In genomic region chr4:120830204-120830603, GRCh38 we compare ENCODE assay signal across 25 cellular contexts.
A peak's percentile ranks its signal among the peaks of the same experiment; 100 is the strongest.
DNase-seq lines count a peak whose midpoint lies in the region; ATAC-seq and TF ChIP-seq lines count a peak whose summit lies in the region.
"Had no signal": no experiment of that assay in that cellular context is flagged by ENCODE, and none has a peak within 500 bp of the region (broad histone marks: within the 10 kb centered on the region; RNA-seq: fewer than 3 reads in every experiment).

No MANE protein-coding gene starts in this region.

- H3K9me2 ChIP-seq in SK-N-SH = no peaks in the 10 kb centered on the region

- H3K4me2 ChIP-seq in SK-N-SH (no peak overlapping the region), mesenchymal stem cell (ENCODE audit: low read length, poor library complexity, severe bottlenecking) (no peak overlapping the region)

- 58% methylated on average over 7 of the region's 7 CpGs for WGBS in SK-N-SH (ENCODE audit: low lambda C conversion rate)
- WGBS in mesenchymal stem cell = 97% methylated on average over 5 of the region's 7 CpGs

- CTCF ChIA-PET in SK-N-SH (lab: Yijun Ruan, JAX) = interaction anchor here (1.0 to 3.5 kb wide), 6 partner anchors 9 to 112 kb away, joined by 3 to 19 read pairs (median 7); no protein-coding TSS in a partner anchor

- H3K23ac ChIP-seq in mesenchymal stem cell (ENCODE audit: low read length in 2 of 2) = no peak overlapping the region

- H3K79me2 ChIP-seq in SK-N-SH (ENCODE audit: insufficient read depth) = no peaks in the 10 kb centered on the region

- H2BK5ac ChIP-seq in mesenchymal stem cell (ENCODE audit: low read depth, low read length, poor library complexity, severe bottlenecking) = no peak overlapping the region

- H3K4me3 ChIP-seq in SK-N-SH (ENCODE audit: low read depth in 2 of 2, low read length in 1 of 2) (no peak overlapping the region), fibroblast of mammary gland (ENCODE audit: control insufficient read depth, low read depth, low read length) (no peak overlapping the region), mesenchymal stem cell (ENCODE audit: insufficient read depth in 1 of 2, low read depth in 1 of 2, low read length in 2 of 2) (peak overlapping the region in 1 of 2 experiments; percentile 68), coronary artery (no peak overlapping the region)
- H3K4me3 ChIP-seq: stomach, transverse colon had no signal

- H3K9ac ChIP-seq in SK-N-SH (no peak overlapping the region), mesenchymal stem cell (ENCODE audit: low read length) (peak overlapping the region; percentile 63)

- no peaks in the 10 kb centered on the region for H4K20me1 ChIP-seq in SK-N-SH (ENCODE audit: insufficient read depth)

- H3K36me3 ChIP-seq in SK-N-SH (replicated peaks in 1 of 2; ENCODE audit: control insufficient read depth in 1 of 2, insufficient read depth in 2 of 2, low read length in 1 of 2) (no peaks in the 10 kb centered on the region), mesenchymal stem cell (ENCODE audit: control insufficient read depth in 1 of 2, insufficient read depth in 2 of 2, low read depth in 1 of 2, low read length in 2 of 2) (no peaks in the 10 kb centered on the region)
- H3K36me3 ChIP-seq: neutrophil, transverse colon had no signal

- no peak overlapping the region for H3K18ac ChIP-seq in mesenchymal stem cell (ENCODE audit: low read depth in 1 of 2, low read length in 2 of 2)

- no peak overlapping the region for H2AK5ac ChIP-seq in mesenchymal stem cell (ENCODE audit: low read length, severe bottlenecking)

- no peak overlapping the region for H4K8ac ChIP-seq in mesenchymal stem cell (ENCODE audit: low read length)

- H3K27ac ChIP-seq in SK-N-SH (ENCODE audit: low read depth in 2 of 2, low read length in 1 of 2) (peak overlapping the region in 1 of 2 experiments; percentile 87; a peak in 2 of 4 replicates), mesenchymal stem cell (ENCODE audit: low read length, poor library complexity, severe bottlenecking) (no peak overlapping the region), coronary artery (no peak overlapping the region)
- H3K27ac ChIP-seq: C4-2B, neutrophil, RWPE1, stomach, transverse colon had no signal

- POLR2A ChIA-PET in SK-N-SH (lab: Yijun Ruan, JAX) = no interaction called here

- no peak overlapping the region for H3K4ac ChIP-seq in mesenchymal stem cell (ENCODE audit: low read depth in 1 of 2, low read length in 2 of 2)

- H2AFZ ChIP-seq in SK-N-SH (ENCODE audit: low read depth) (no peak overlapping the region), mesenchymal stem cell (ENCODE audit: low read depth, low read length) (no peak overlapping the region)

- H3F3A ChIP-seq in SK-N-SH (replicated peaks; ENCODE audit: insufficient read depth) = no peaks in the 10 kb centered on the region

- H3K9me3 ChIP-seq in SK-N-SH = no peaks in the 10 kb centered on the region
- no peaks in the 10 kb centered on the region for H3K9me3 ChIP-seq in mesenchymal stem cell (ENCODE audit: control insufficient read depth, low read length)
- H3K9me3 ChIP-seq: neutrophil, transverse colon had no signal

- H3K27me3 ChIP-seq in SK-N-SH (ENCODE audit: insufficient read depth) = no peaks in the 10 kb centered on the region
- H3K27me3 ChIP-seq in mesenchymal stem cell (ENCODE audit: control insufficient read depth in 1 of 2, insufficient read depth in 1 of 2, low read length in 2 of 2) = no peaks in the 10 kb centered on the region
- H3K27me3 ChIP-seq: neutrophil, stomach, transverse colon had no signal

- TF ChIP-seq EP300 in SK-N-SH (IDR thresholded peaks at IDR 0.05; ENCODE audit: borderline replicate concordance in 1 of 2, low read depth in 1 of 2, low read length in 1 of 2) = peak in 1 of 2 experiments; percentile 79; a peak in 2 of 4 replicates

- H4K91ac ChIP-seq in mesenchymal stem cell (ENCODE audit: low read length) = no peak overlapping the region

- DNase-seq in AG08396 (ENCODE audit: low spot score) = peak; percentile 14
- DNase-seq in SK-N-SH = peak; percentile 55
- DNase-seq in fibroblast of mammary gland (ENCODE audit: low read depth) = peak; percentile 49
- DNase-seq in mesenchymal stem cell = no peak
- DNase-seq in NCI-H1048 (lab: John Stamatoyannopoulos, UW) = no peak
- no peak for DNase-seq in coronary artery (ENCODE audit: low spot score)
- DNase-seq: activated CD4-positive, CD25-positive, alpha-beta regulatory T cell treated with anti-CD3 and anti-CD28 coated beads, Interleukin-2, amount 50 U/mL, for 72 hours; activated naive CD4-positive, alpha-beta T cell; activated T-cell treated with anti-CD3 and anti-CD28 coated beads, Interleukin-2, amount 50 U/mL, for 1 hour; amniotic stem cell; dermis blood vessel endothelial cell; foreskin melanocyte; GOT3; mammary epithelial cell; NCI-H1436; NCI-H524 treated with DMSO at 0.1 percent for 48 hours; retina; stomach; T1000; transverse colon had no signal

- TF ChIP-seq CTCF in SK-N-SH (IDR thresholded peaks at IDR 0.05) (no peak), fibroblast of mammary gland (conservative IDR thresholded peaks at IDR 0.05; ENCODE audit: control insufficient read depth, insufficient read depth, low read depth, low read length) (no peak), coronary artery (IDR thresholded peaks at IDR 0.05) (no peak)

- ATAC-seq in HG02759 (IDR thresholded peaks at IDR 0.05; ENCODE audit: unreplicated experiment) = no peak
- ATAC-seq in HG03280 (IDR thresholded peaks at IDR 0.05; ENCODE audit: unreplicated experiment) = no peak

- H3K4me1 ChIP-seq in SK-N-SH (ENCODE audit: control insufficient read depth in 1 of 2, insufficient read depth in 2 of 2, low read depth in 1 of 2, low read length in 1 of 2) (peaks cover 0 to 18% of the 10 kb centered on the region in 2 experiments; a peak in 2 of 4 replicates), mesenchymal stem cell (ENCODE audit: control insufficient read depth, insufficient read depth, low read depth, low read length) (no peaks in the 10 kb centered on the region)
- H3K4me1 ChIP-seq: transverse colon had no signal

- H2BK12ac ChIP-seq in mesenchymal stem cell (ENCODE audit: low read length in 2 of 2) = no peak overlapping the region

- no peak for TF ChIP-seq RAD21 in SK-N-SH (IDR thresholded peaks at IDR 0.05; ENCODE audit: low read length)

- no peak overlapping the region for H2BK120ac ChIP-seq in mesenchymal stem cell (ENCODE audit: low read depth, low read length)

- peaks cover 2% of the 10 kb centered on the region for H3K79me1 ChIP-seq in mesenchymal stem cell (replicated peaks; ENCODE audit: low read length, poor library complexity, severe bottlenecking)

- H3K14ac ChIP-seq in mesenchymal stem cell (ENCODE audit: low read length in 2 of 2) = no peak overlapping the region

- no peak overlapping the region for H2BK15ac ChIP-seq in mesenchymal stem cell (ENCODE audit: low read depth, poor library complexity, severe bottlenecking)

TF ChIP-seq in SK-N-SH, 30 proteins besides CTCF, POLR2A, EP300 and RAD21:
- TF ChIP-seq NRF1 (IDR thresholded peaks at IDR 0.05; ENCODE audit: low read depth, low read length) (no peak), MXI1 (IDR thresholded peaks at IDR 0.05; ENCODE audit: low read depth, low read length) (peak; percentile 89; the same call in 1 of the 2 replicates), TCF12 (IDR thresholded peaks at IDR 0.05) (peak; percentile 18; the same call in 1 of the 2 replicates), RCOR1 (IDR thresholded peaks at IDR 0.05; ENCODE audit: low read length) (peak; percentile 86), CHD2 (IDR thresholded peaks at IDR 0.05; ENCODE audit: low read length, partially characterized antibody) (peak; percentile 74), GATA2 (CRISPR knock-in tag; IDR thresholded peaks at IDR 0.05) (peak; percentile 72), NFIC (IDR thresholded peaks at IDR 0.05; ENCODE audit: borderline replicate concordance) (no peak)

Comparison
In these comparisons a context has a peak if more than half of its experiments do, and no peak if none do; other contexts are left out.
1. DNase-seq: peak in AG08396 (single experiment), SK-N-SH (single experiment) and fibroblast of mammary gland (single experiment); none in mesenchymal stem cell (single experiment), NCI-H1048 (single experiment) and coronary artery (single experiment).